33 cellular contexts compared by ENCODE assay signal in genomic region chr4:141019772-141020171, GRCh38.
"Had no signal": no experiment of that assay in that cellular context is flagged by ENCODE, and none has a peak within 500 bp of the region (broad histone marks: within the 10 kb centered on the region; RNA-seq: fewer than 3 reads in every experiment).

No MANE protein-coding gene starts in this region.

- H3K27me3 ChIP-seq: adrenal gland, body of pancreas, neural progenitor cell, right lobe of liver, SJSA1, thyroid gland, uterus had no signal

- H3K9me3 ChIP-seq: adrenal gland, body of pancreas, right lobe of liver, SJSA1, thyroid gland, uterus had no signal

- H3K4me1 ChIP-seq: body of pancreas, foreskin keratinocyte, neural progenitor cell, right lobe of liver had no signal

- DNase-seq: activated CD4-positive, alpha-beta T cell treated with anti-CD3 and anti-CD28 coated beads for 48 hours; activated CD4-positive, alpha-beta T cell treated with anti-CD3 and anti-CD28 coated beads, Interleukin-2, amount 50 U/mL, for 48 hours; activated CD8-positive, alpha-beta memory T cell treated with anti-CD3 and anti-CD28 coated beads for 24 hours; activated effector memory CD4-positive, alpha-beta T cell treated with Interleukin-2 at 50 U/mL for 16 hours; activated naive CD4-positive, alpha-beta T cell treated with Interleukin-2 at 50 U/mL for 16 hours; activated naive CD8-positive, alpha-beta T cell treated with anti-CD3 and anti-CD28 coated beads for 36 hours; adrenal gland; aorta; body of pancreas; caudate nucleus; cortex of kidney; foreskin keratinocyte; islet precursor cell; mammary epithelial cell; midbrain; naive thymus-derived CD8-positive, alpha-beta T cell; occipital lobe; right lobe of liver; stimulated activated CD4-positive, alpha-beta T cell treated with anti-CD3 and anti-CD28 coated beads, Interleukin-12 subunit alpha, Interleukin-12 subunit beta, amount 100 ng/mL, for 4 hours; stimulated activated CD4-positive, alpha-beta T cell treated with anti-CD3 and anti-CD28 coated beads, Interleukin-4, amount 100 ng/mL, for 4 hours; stimulated activated CD8-positive, alpha-beta memory T cell treated with anti-CD3 and anti-CD28 coated beads, Interleukin-4, amount 100 ng/mL, for 48 hours; stimulated activated naive CD8-positive, alpha-beta T cell treated with anti-CD3 and anti-CD28 coated beads, Interleukin-15, amount 100 ng/mL, for 72 hours; T-helper 17 cell; T1000; thyroid gland; uterus; WERI-Rb-1 had no signal

- ATAC-seq: activated CD4-positive, CD25-positive, alpha-beta regulatory T cell treated with anti-CD3 and anti-CD28 coated beads, Interleukin-2, amount 50 U/mL, for 24 hours; body of pancreas; esophagus mucosa; foreskin keratinocyte; naive thymus-derived CD8-positive, alpha-beta T cell; right lobe of liver; stimulated activated memory B cell treated with anti-CD40 and anti-IgM and Interleukin-4, amounts not matched to agents 10 μg/mL and 1 μg/mL and 100 μg/mL, for 72 hours; stimulated activated naive CD8-positive, alpha-beta T cell treated with anti-CD3 and anti-CD28 coated beads, Interleukin-15, amount 100 ng/mL, for 72 hours; T-helper 17 cell had no signal

- H3K4me3 ChIP-seq: adrenal gland, body of pancreas, neural progenitor cell, right lobe of liver, SJSA1, skin epidermis, thyroid gland, uterus had no signal

- H3K27ac ChIP-seq: body of pancreas, foreskin keratinocyte, neural progenitor cell, right lobe of liver, SJSA1, skin epidermis, thyroid gland, WERI-Rb-1 had no signal

- H3K36me3 ChIP-seq: adrenal gland, neural progenitor cell, right lobe of liver, SJSA1, thyroid gland, uterus, WERI-Rb-1 had no signal

- H3K27me3 Mint-ChIP-seq: activated naive CD8-positive, alpha-beta T cell treated with anti-CD3 and anti-CD28 coated beads for 36 hours; stimulated activated memory B cell treated with anti-CD40 and anti-IgM and Interleukin-4, amounts not matched to agents 10 μg/mL and 1 μg/mL and 100 μg/mL, for 72 hours; stimulated activated naive CD8-positive, alpha-beta T cell treated with anti-CD3 and anti-CD28 coated beads, Interleukin-15, amount 100 ng/mL, for 72 hours had no signal

- H3K27ac Mint-ChIP-seq: activated naive CD8-positive, alpha-beta T cell treated with anti-CD3 and anti-CD28 coated beads for 36 hours; naive thymus-derived CD8-positive, alpha-beta T cell; neural progenitor cell; stimulated activated memory B cell treated with anti-CD40 and anti-IgM and Interleukin-4, amounts not matched to agents 10 μg/mL and 1 μg/mL and 100 μg/mL, for 72 hours; stimulated activated naive CD8-positive, alpha-beta T cell treated with anti-CD3 and anti-CD28 coated beads, Interleukin-15, amount 100 ng/mL, for 72 hours; T-helper 17 cell had no signal

- H3K4me3 Mint-ChIP-seq: activated naive CD8-positive, alpha-beta T cell treated with anti-CD3 and anti-CD28 coated beads for 36 hours; naive thymus-derived CD8-positive, alpha-beta T cell; neural progenitor cell; stimulated activated memory B cell treated with anti-CD40 and anti-IgM and Interleukin-4, amounts not matched to agents 10 μg/mL and 1 μg/mL and 100 μg/mL, for 72 hours; stimulated activated naive CD8-positive, alpha-beta T cell treated with anti-CD3 and anti-CD28 coated beads, Interleukin-15, amount 100 ng/mL, for 72 hours; T-helper 17 cell had no signal

- H3K9me3 Mint-ChIP-seq: activated naive CD8-positive, alpha-beta T cell treated with anti-CD3 and anti-CD28 coated beads for 36 hours; neural progenitor cell; stimulated activated memory B cell treated with anti-CD40 and anti-IgM and Interleukin-4, amounts not matched to agents 10 μg/mL and 1 μg/mL and 100 μg/mL, for 72 hours; stimulated activated naive CD8-positive, alpha-beta T cell treated with anti-CD3 and anti-CD28 coated beads, Interleukin-15, amount 100 ng/mL, for 72 hours had no signal

- H3K36me3 Mint-ChIP-seq: activated naive CD8-positive, alpha-beta T cell treated with anti-CD3 and anti-CD28 coated beads for 36 hours; naive thymus-derived CD8-positive, alpha-beta T cell; neural progenitor cell; stimulated activated memory B cell treated with anti-CD40 and anti-IgM and Interleukin-4, amounts not matched to agents 10 μg/mL and 1 μg/mL and 100 μg/mL, for 72 hours had no signal

- H3K4me1 Mint-ChIP-seq: activated naive CD8-positive, alpha-beta T cell treated with anti-CD3 and anti-CD28 coated beads for 36 hours; naive thymus-derived CD8-positive, alpha-beta T cell; stimulated activated memory B cell treated with anti-CD40 and anti-IgM and Interleukin-4, amounts not matched to agents 10 μg/mL and 1 μg/mL and 100 μg/mL, for 72 hours; stimulated activated naive CD8-positive, alpha-beta T cell treated with anti-CD3 and anti-CD28 coated beads, Interleukin-15, amount 100 ng/mL, for 72 hours; T-helper 17 cell had no signal
